ENCODE assay signal across 23 cellular contexts in the genomic region with DNA sequence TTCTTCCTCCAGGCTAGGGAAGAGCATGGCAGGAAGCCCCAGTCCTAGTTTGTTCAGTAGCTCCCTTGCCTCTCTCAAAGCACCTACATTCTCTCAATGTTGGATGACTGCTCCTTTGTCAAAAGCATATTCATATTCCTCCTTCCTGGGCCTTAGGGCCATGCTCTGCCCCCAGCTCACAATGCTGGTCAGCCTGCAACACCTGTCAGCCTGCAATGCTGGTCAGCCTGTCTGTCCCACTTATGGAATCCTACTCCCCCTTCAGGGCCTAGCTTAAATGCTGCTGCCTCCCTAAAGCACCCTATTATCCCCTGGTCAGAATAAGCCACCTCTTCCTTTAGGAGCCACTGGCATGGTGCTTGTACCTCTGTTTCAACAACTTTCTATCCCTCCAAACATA. TPM values are rescaled to one million over a fixed set of nuclear protein-coding genes. Genes with fewer than 3 reads are reported as not detected.
DNase-seq lines count a peak whose midpoint lies in the region; ATAC-seq and TF ChIP-seq lines count a peak whose summit lies in the region.
"Had no signal": no experiment of that assay in that cellular context is flagged by ENCODE, and none has a peak within 500 bp of the region (broad histone marks: within the 10 kb centered on the region; RNA-seq: fewer than 3 reads in every experiment).

No MANE protein-coding gene starts in this region.

- H3K9me3 ChIP-seq in trophoblast cell (ENCODE audit: insufficient read depth, low read depth, low read length) (no peaks in the 10 kb centered on the region), neuronal stem cell (replicated peaks in 1 of 2; ENCODE audit: control insufficient read depth in 2 of 2, insufficient read depth in 1 of 2, low read depth in 1 of 2, low read length in 2 of 2) (peaks cover 0 to 9% of the 10 kb centered on the region in 2 donors)
- H3K9me3 ChIP-seq: BE2C had no signal

- no peak overlapping the region for H4K12ac ChIP-seq in trophoblast cell (ENCODE audit: low read depth, low read length)

- peaks cover 1% of the 10 kb centered on the region for H3K27me3 Mint-ChIP-seq in glutamatergic neuron (ENCODE audit: unreplicated experiment)
- H3K27me3 Mint-ChIP-seq in activated naive CD8-positive, alpha-beta T cell treated with anti-CD3 and anti-CD28 coated beads, Interleukin-2, amount 50 U/mL, for 24 hours = no peaks in the 10 kb centered on the region
- H3K27me3 Mint-ChIP-seq: CD4-positive, alpha-beta memory T cell; CD4-positive, CD25-positive, alpha-beta regulatory T cell; CD8-positive, alpha-beta memory T cell had no signal

- no peak overlapping the region for H3K4me2 ChIP-seq in trophoblast cell (ENCODE audit: low read length)
- H3K4me2 ChIP-seq in neuronal stem cell (ENCODE audit: insufficient read depth, low read length, poor library complexity, severe bottlenecking) = no peak overlapping the region
- H3K4me2 ChIP-seq: BLaER1 had no signal

- no peak for ATAC-seq in activated naive CD8-positive, alpha-beta T cell treated with anti-CD3 and anti-CD28 coated beads, Interleukin-2, amount 50 U/mL, for 24 hours
- ATAC-seq: GM12878 had no signal

- no peak overlapping the region for H2AK5ac ChIP-seq in trophoblast cell (ENCODE audit: low read length)
- H2AK5ac ChIP-seq in neuronal stem cell (ENCODE audit: low read depth, low read length) = no peak overlapping the region

- H3K4ac ChIP-seq in trophoblast cell (ENCODE audit: low read depth, low read length) = no peak overlapping the region
- H3K4ac ChIP-seq in neuronal stem cell (ENCODE audit: low read length) = no peak overlapping the region

- no peak for TF ChIP-seq CTCF in glutamatergic neuron (IDR thresholded peaks at IDR 0.05; ENCODE audit: partially characterized antibody, unreplicated experiment)

- H3K4me3 ChIP-seq in trophoblast cell (ENCODE audit: low read depth, low read length) = no peak overlapping the region
- no peak overlapping the region for H3K4me3 ChIP-seq in neuronal stem cell (ENCODE audit: low read length in 2 of 2)
- H3K4me3 ChIP-seq: BLaER1, GM12878 had no signal

- H3K4me3 Mint-ChIP-seq in glutamatergic neuron (ENCODE audit: unreplicated experiment) = no peak overlapping the region
- no peak overlapping the region for H3K4me3 Mint-ChIP-seq in activated naive CD8-positive, alpha-beta T cell treated with anti-CD3 and anti-CD28 coated beads, Interleukin-2, amount 50 U/mL, for 24 hours
- H3K4me3 Mint-ChIP-seq: CD14-positive monocyte; CD4-positive, alpha-beta memory T cell; CD4-positive, CD25-positive, alpha-beta regulatory T cell; CD8-positive, alpha-beta memory T cell had no signal

- DNase-seq in glutamatergic neuron (no peak), trophoblast cell (peak; percentile 71 to 82), neuronal stem cell (ENCODE audit: low spot score) (no peak), SK-N-DZ (ENCODE audit: low spot score) (no peak)
- DNase-seq in activated naive CD8-positive, alpha-beta T cell treated with anti-CD3 and anti-CD28 coated beads, Interleukin-2, amount 50 U/mL, for 24 hours = no peak
- DNase-seq: 8988T; ACHN; BE2C; C1 segment of cervical spinal cord; CD4-positive, alpha-beta memory T cell; CD4-positive, CD25-positive, alpha-beta regulatory T cell; CD8-positive, alpha-beta memory T cell; COR-L47; DMS 273 treated with DMSO at 0.1 percent for 48 hours; DMS153; DMS53; DMS79; DND-41; EL; GDM1 had no signal

- peaks cover 20% of the 10 kb centered on the region for H3K36me3 Mint-ChIP-seq in glutamatergic neuron (ENCODE audit: unreplicated experiment)
- H3K36me3 Mint-ChIP-seq in activated naive CD8-positive, alpha-beta T cell treated with anti-CD3 and anti-CD28 coated beads, Interleukin-2, amount 50 U/mL, for 24 hours (ENCODE audit: low read depth) = peaks cover 25% of the 10 kb centered on the region

- H3K27ac ChIP-seq in trophoblast cell (ENCODE audit: low read depth, low read length) (no peak overlapping the region), neuronal stem cell (replicated peaks; ENCODE audit: low read length) (no peak overlapping the region)
- H3K27ac ChIP-seq: BLaER1 had no signal

- H3K27ac Mint-ChIP-seq in glutamatergic neuron (ENCODE audit: unreplicated experiment) = peak overlapping the region; percentile 48
- no peak overlapping the region for H3K27ac Mint-ChIP-seq in activated naive CD8-positive, alpha-beta T cell treated with anti-CD3 and anti-CD28 coated beads, Interleukin-2, amount 50 U/mL, for 24 hours
- H3K27ac Mint-ChIP-seq: CD4-positive, alpha-beta memory T cell; CD4-positive, CD25-positive, alpha-beta regulatory T cell; CD8-positive, alpha-beta memory T cell had no signal

- H3K27me3 ChIP-seq in trophoblast cell (ENCODE audit: insufficient read depth, low read length) (no peaks in the 10 kb centered on the region), neuronal stem cell (ENCODE audit: control insufficient read depth in 3 of 3, insufficient read depth in 3 of 3, low read depth in 1 of 3, low read length in 3 of 3) (no peaks in the 10 kb centered on the region)
- H3K27me3 ChIP-seq: BE2C, BLaER1 had no signal

- H3K18ac ChIP-seq in trophoblast cell (ENCODE audit: low read length) = no peak overlapping the region
- H3K18ac ChIP-seq in neuronal stem cell (ENCODE audit: low read length) = no peak overlapping the region

- H3K4me1 ChIP-seq in trophoblast cell (ENCODE audit: control insufficient read depth in 1 of 2, insufficient read depth in 2 of 2, low read length in 2 of 2) (no peaks in the 10 kb centered on the region), neuronal stem cell (ENCODE audit: control insufficient read depth in 2 of 2, insufficient read depth in 1 of 2, low read depth in 1 of 2, low read length in 2 of 2) (no peaks in the 10 kb centered on the region)
- H3K4me1 ChIP-seq: BE2C, BLaER1 had no signal

- no peak overlapping the region for H4K91ac ChIP-seq in trophoblast cell (ENCODE audit: low read depth, low read length)
- H4K91ac ChIP-seq in neuronal stem cell (ENCODE audit: low read depth, low read length, poor library complexity) = no peak overlapping the region

- no peaks in the 10 kb centered on the region for H3K36me3 ChIP-seq in trophoblast cell (ENCODE audit: control insufficient read depth in 1 of 2, insufficient read depth in 2 of 2, low read length in 2 of 2)
- H3K36me3 ChIP-seq in neuronal stem cell (replicated peaks in 1 of 2; ENCODE audit: control insufficient read depth in 2 of 2, insufficient read depth in 2 of 2, low read length in 2 of 2) = peaks cover 0 to 38% of the 10 kb centered on the region in 2 donors
- H3K36me3 ChIP-seq: BE2C had no signal

- no peak overlapping the region for H2AFZ ChIP-seq in trophoblast cell (ENCODE audit: insufficient read depth, low read length, poor library complexity)
- H2AFZ ChIP-seq in neuronal stem cell (ENCODE audit: low read length) = no peak overlapping the region

- no peak overlapping the region for H3K9ac ChIP-seq in trophoblast cell (ENCODE audit: low read length)
- H3K9ac ChIP-seq in neuronal stem cell (ENCODE audit: low read depth, low read length, poor library complexity) = no peak overlapping the region
- H3K9ac ChIP-seq: BLaER1 had no signal

- peaks cover 3% of the 10 kb centered on the region for H3K9me3 Mint-ChIP-seq in glutamatergic neuron (ENCODE audit: unreplicated experiment)
- no peaks in the 10 kb centered on the region for H3K9me3 Mint-ChIP-seq in activated naive CD8-positive, alpha-beta T cell treated with anti-CD3 and anti-CD28 coated beads, Interleukin-2, amount 50 U/mL, for 24 hours
- H3K9me3 Mint-ChIP-seq: CD4-positive, alpha-beta memory T cell; CD8-positive, alpha-beta memory T cell had no signal

- no peak overlapping the region for H2BK5ac ChIP-seq in trophoblast cell (ENCODE audit: low read depth, low read length, poor library complexity)
- H2BK5ac ChIP-seq in neuronal stem cell (ENCODE audit: low read length) = no peak overlapping the region

- H2BK120ac ChIP-seq in trophoblast cell (ENCODE audit: insufficient read depth, low read length, poor library complexity) (no peak overlapping the region), neuronal stem cell (ENCODE audit: low read depth, low read length) (no peak overlapping the region)

- H3K79me1 ChIP-seq in trophoblast cell (ENCODE audit: low read length) (no peaks in the 10 kb centered on the region), neuronal stem cell (ENCODE audit: low read depth, low read length) (no peaks in the 10 kb centered on the region)

- H3K4me1 Mint-ChIP-seq in glutamatergic neuron (ENCODE audit: low read depth, unreplicated experiment) = peaks cover 6% of the 10 kb centered on the region
- peaks cover 4% of the 10 kb centered on the region for H3K4me1 Mint-ChIP-seq in activated naive CD8-positive, alpha-beta T cell treated with anti-CD3 and anti-CD28 coated beads, Interleukin-2, amount 50 U/mL, for 24 hours
- H3K4me1 Mint-ChIP-seq: CD14-positive monocyte had no signal

- H2BK12ac ChIP-seq in trophoblast cell (ENCODE audit: low read length) (no peak overlapping the region), neuronal stem cell (ENCODE audit: low read length) (no peak overlapping the region)

- H2BK15ac ChIP-seq in neuronal stem cell (ENCODE audit: low read length) = no peak overlapping the region

- no peaks in the 10 kb centered on the region for H3K79me2 ChIP-seq in trophoblast cell (ENCODE audit: control insufficient read depth, insufficient read depth, low read length, poor library complexity)

- H3K14ac ChIP-seq in trophoblast cell (ENCODE audit: low read length) (no peak overlapping the region), neuronal stem cell (ENCODE audit: low read length) (no peak overlapping the region)

- no peak overlapping the region for H4K8ac ChIP-seq in trophoblast cell (ENCODE audit: low read depth, low read length)
- no peak overlapping the region for H4K8ac ChIP-seq in neuronal stem cell (ENCODE audit: low read depth, low read length)

- H3K23ac ChIP-seq in trophoblast cell (ENCODE audit: low read length) = no peak overlapping the region
- H3K23ac ChIP-seq in neuronal stem cell (ENCODE audit: low read depth, low read length, poor library complexity) = no peak overlapping the region

RNA-seq across cellular contexts. Expression of a gene that starts 45.2 kb away (rescaled TPM):
- 42.5 TPM for total RNA-seq in glutamatergic neuron (ENCODE audit: unreplicated experiment)
- polyA plus RNA-seq in trophoblast cell (2013) = 18.7 and 18.8 TPM in 2 replicates
- 42.9 TPM for polyA plus RNA-seq in neuronal stem cell (2013, experiment 1 of 2)
- 44.8 TPM for polyA plus RNA-seq in neuronal stem cell (2013, experiment 2 of 2)
- 51.5 and 53.6 TPM in 2 replicates for polyA plus RNA-seq in SK-N-DZ (2014; cell fraction: cytosol; rRNA removed)
- polyA plus RNA-seq in SK-N-DZ (2014; cell fraction: nucleus; rRNA removed) = 36.0 and 39.5 TPM in 2 replicates

Comparison
In these comparisons a context has a peak if more than half of its experiments do, and no peak if none do; other contexts are left out.
1. DNase-seq: peak in trophoblast cell (2 of 2); none in glutamatergic neuron (single experiment), neuronal stem cell (single experiment), activated naive CD8-positive, alpha-beta T cell treated with anti-CD3 and anti-CD28 coated beads, Interleukin-2, amount 50 U/mL, for 24 hours (single experiment) and SK-N-DZ (single experiment).